10 cellular contexts compared by ENCODE assay signal in the genomic region with DNA sequence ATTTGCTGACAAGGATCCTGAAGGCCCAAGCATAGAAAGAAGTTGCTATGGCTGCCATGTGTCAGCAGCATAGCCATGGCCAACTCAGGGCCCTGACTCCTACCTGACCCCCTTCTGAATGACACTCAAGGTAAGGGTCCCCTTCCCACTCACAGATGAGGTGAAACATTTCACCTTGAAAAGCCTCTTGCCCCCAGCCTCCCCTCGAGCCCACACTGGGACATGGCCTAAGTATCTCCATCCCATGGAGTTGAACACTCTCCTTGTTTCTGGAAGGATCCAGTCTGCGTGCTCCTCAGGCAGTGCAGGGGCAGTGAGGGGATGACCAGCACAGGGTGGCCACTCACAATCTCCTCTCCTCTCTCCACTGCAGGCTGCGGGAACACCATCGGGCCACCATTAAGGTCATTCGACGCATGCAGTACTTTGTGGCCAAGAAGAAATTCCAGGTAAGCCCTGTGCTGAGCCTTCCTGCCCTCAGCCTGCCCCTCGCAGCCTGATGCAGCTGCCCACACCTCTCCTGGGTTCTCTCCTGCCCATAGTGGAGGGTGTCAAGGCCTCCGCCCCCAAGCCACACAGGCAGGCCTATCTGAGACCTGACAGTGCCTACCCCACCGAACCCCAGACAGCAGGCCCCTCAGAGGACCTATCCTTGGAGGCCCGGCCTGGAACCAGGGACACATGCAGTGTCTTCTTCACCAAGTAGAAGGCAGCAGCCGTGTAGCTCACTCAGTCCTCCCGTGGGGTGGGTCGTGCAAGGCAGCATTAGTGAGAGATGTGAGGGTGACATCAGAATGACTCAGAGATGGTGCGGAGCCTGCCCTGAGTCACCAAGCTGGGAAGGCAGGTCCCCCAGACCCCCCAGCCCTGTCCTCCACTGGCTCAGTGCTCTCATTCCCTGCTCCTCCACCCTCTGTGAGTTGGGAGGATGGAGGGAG.
DNase-seq lines count a peak whose midpoint lies in the region; TF ChIP-seq lines count a peak whose summit lies in the region.
"Had no signal": no experiment of that assay in that cellular context is flagged by ENCODE, and none has a peak within 500 bp of the region (broad histone marks: within the 10 kb centered on the region; RNA-seq: fewer than 3 reads in every experiment).

No MANE protein-coding gene starts in this region.

- no peak for TF ChIP-seq CTCF in AG04450 (IDR thresholded peaks at IDR 0.05; ENCODE audit: low read depth, low read length)
- no peak for TF ChIP-seq CTCF in mammary epithelial cell (conservative IDR thresholded peaks at IDR 0.05 in 1 of 2, IDR thresholded peaks at IDR 0.05 in 1 of 2; ENCODE audit: extremely low read depth in 1 of 2, insufficient read depth in 1 of 2, low read depth in 1 of 2, low read length in 2 of 2)
- no peak for TF ChIP-seq CTCF in GM20000 (IDR thresholded peaks at IDR 0.05; ENCODE audit: extremely low read depth, missing control alignments)

- H2BK12ac ChIP-seq in mesenchymal stem cell (ENCODE audit: low read length in 2 of 2), result peak overlapping the region in 1 of 2 experiments; percentile 28

- H3K36me3 ChIP-seq in mammary epithelial cell (ENCODE audit: insufficient read depth, low read length) (no peaks in the 10 kb centered on the region), mesenchymal stem cell (ENCODE audit: control insufficient read depth in 1 of 2, insufficient read depth in 2 of 2, low read depth in 1 of 2, low read length in 2 of 2) (no peaks in the 10 kb centered on the region)
- H3K36me3 ChIP-seq: gastroesophageal sphincter had no signal

- H2BK5ac ChIP-seq in mesenchymal stem cell (ENCODE audit: low read depth, low read length, poor library complexity, severe bottlenecking), result no peak overlapping the region

- no TSS peak for BruUV-seq in mammary epithelial cell (replicated peaks; lab: Mats Ljungman, UMichigan)

- DNase-seq in AG04450 (ENCODE audit: low read depth, low spot score) (peak; percentile 34), LHCN-M2 (ENCODE audit: low read depth) (peak; percentile 74), mammary epithelial cell (peak; percentile 47), mesenchymal stem cell (peak; percentile 89), GM20000 (ENCODE audit: low spot score) (no peak), retina (no peak), iPS-NIHi7 (ENCODE audit: extremely low spot score) (no peak)
- no peak for DNase-seq in central memory CD4-positive, alpha-beta T cell
- DNase-seq: NCI-H2029 treated with DMSO at 0.1 percent for 48 hours had no signal

- no peak overlapping the region for H2AK5ac ChIP-seq in mesenchymal stem cell (ENCODE audit: low read length, severe bottlenecking)

- peaks cover 5% of the 10 kb centered on the region for H3K4me1 ChIP-seq in mammary epithelial cell (ENCODE audit: insufficient read depth, low read length)
- H3K4me1 ChIP-seq in mesenchymal stem cell (ENCODE audit: control insufficient read depth, insufficient read depth, low read depth, low read length), result peaks cover 29% of the 10 kb centered on the region
- H3K4me1 ChIP-seq: gastroesophageal sphincter had no signal

- peak overlapping the region in 1 of 2 experiments; percentile 72 for H3K14ac ChIP-seq in mesenchymal stem cell (ENCODE audit: low read length in 2 of 2)

- peak overlapping the region; percentile 1 for H4K91ac ChIP-seq in mesenchymal stem cell (ENCODE audit: low read length)

- H3K4me3 ChIP-seq in AG04450 (ENCODE audit: low read depth, low read length), result no peak overlapping the region
- H3K4me3 ChIP-seq in mammary epithelial cell (replicated peaks in 1 of 3; ENCODE audit: insufficient read depth in 1 of 3, low read depth in 2 of 3, low read length in 3 of 3), result no peak overlapping the region
- H3K4me3 ChIP-seq in mesenchymal stem cell (ENCODE audit: insufficient read depth in 1 of 2, low read depth in 1 of 2, low read length in 2 of 2), result no peak overlapping the region
- H3K4me3 ChIP-seq: gastroesophageal sphincter had no signal

- 74% methylated on average over 11 of the region's 14 CpGs for WGBS in mammary epithelial cell (ENCODE audit: low coverage, missing lambda C conversion rate)
- WGBS in mesenchymal stem cell, result 65% methylated on average over 14 of the region's 14 CpGs

- no peak overlapping the region for H2BK120ac ChIP-seq in mesenchymal stem cell (ENCODE audit: low read depth, low read length)

- H3K4me2 ChIP-seq in mammary epithelial cell (ENCODE audit: insufficient read depth, low read depth, low read length), result no peak overlapping the region
- no peak overlapping the region for H3K4me2 ChIP-seq in mesenchymal stem cell (ENCODE audit: low read length, poor library complexity, severe bottlenecking)

- CTCF ChIA-PET in AG04450 (lab: Charles Lee) (no interaction called here), mammary epithelial cell (lab: Charles Lee; ENCODE audit: low non-redundant PET) (no interaction called here)

- no peaks in the 10 kb centered on the region for H3K79me1 ChIP-seq in mesenchymal stem cell (replicated peaks; ENCODE audit: low read length, poor library complexity, severe bottlenecking)

- in situ Hi-C loops in mammary epithelial cell (cut with MboI; ENCODE audit: low sequenced_read_pairs in 2 of 2), result no loop called here

- H3K27me3 ChIP-seq in AG04450 (ENCODE audit: control insufficient read depth, insufficient read depth, low read length) (peaks cover 2% of the 10 kb centered on the region), mammary epithelial cell (ENCODE audit: insufficient read depth, low read length) (peaks cover 27% of the 10 kb centered on the region), mesenchymal stem cell (ENCODE audit: control insufficient read depth in 1 of 2, insufficient read depth in 1 of 2, low read length in 2 of 2) (peaks cover 0 to 13% of the 10 kb centered on the region in 2 experiments)
- H3K27me3 ChIP-seq: gastroesophageal sphincter had no signal

- intact Hi-C loops in mammary epithelial cell (cut with micrococcal nuclease), result no loop called here

- H3K9ac ChIP-seq in mammary epithelial cell (ENCODE audit: insufficient read depth, low read length) (no peak overlapping the region), mesenchymal stem cell (ENCODE audit: low read length) (peak overlapping the region; percentile 0)

- H2BK15ac ChIP-seq in mesenchymal stem cell (ENCODE audit: low read depth, poor library complexity, severe bottlenecking), result no peak overlapping the region

- no peaks in the 10 kb centered on the region for H4K20me1 ChIP-seq in mammary epithelial cell (ENCODE audit: insufficient read depth, low read length)

- no peak overlapping the region for H3K23ac ChIP-seq in mesenchymal stem cell (ENCODE audit: low read length in 2 of 2)

- peak overlapping the region; percentile 2 to 13 for H3K18ac ChIP-seq in mesenchymal stem cell (ENCODE audit: low read depth in 1 of 2, low read length in 2 of 2)

- dilution Hi-C loops in mammary epithelial cell (cut with HindIII; ENCODE audit: low sequenced_read_pairs), result loop anchor here (5.0 kb wide), 2 partner anchors 46 to 59 kb away; no protein-coding TSS in a partner anchor

- H3K9me3 ChIP-seq in AG04450 (ENCODE audit: control insufficient read depth, insufficient read depth, low read length), result peaks cover 5% of the 10 kb centered on the region
- no peaks in the 10 kb centered on the region for H3K9me3 ChIP-seq in mammary epithelial cell (replicated peaks; ENCODE audit: insufficient read depth, low read length)
- no peaks in the 10 kb centered on the region for H3K9me3 ChIP-seq in mesenchymal stem cell (ENCODE audit: control insufficient read depth, low read length)
- H3K9me3 ChIP-seq: gastroesophageal sphincter had no signal

- H3K79me2 ChIP-seq in mammary epithelial cell (ENCODE audit: insufficient read depth, low read length), result no peaks in the 10 kb centered on the region

- H2AFZ ChIP-seq in mammary epithelial cell (ENCODE audit: low read depth, low read length), result no peak overlapping the region
- H2AFZ ChIP-seq in mesenchymal stem cell (ENCODE audit: low read depth, low read length), result no peak overlapping the region

- H3K27ac ChIP-seq in AG04450 (ENCODE audit: low read depth, low read length) (peak overlapping the region; percentile 21), mammary epithelial cell (ENCODE audit: insufficient read depth, low read depth, low read length) (no peak overlapping the region), mesenchymal stem cell (ENCODE audit: low read length, poor library complexity, severe bottlenecking) (no peak overlapping the region)
- H3K27ac ChIP-seq: gastroesophageal sphincter had no signal

- no peak overlapping the region for H3K4ac ChIP-seq in mesenchymal stem cell (ENCODE audit: low read depth in 1 of 2, low read length in 2 of 2)

- peak overlapping the region; percentile 51 for H4K8ac ChIP-seq in mesenchymal stem cell (ENCODE audit: low read length)

- POLR2A ChIA-PET in AG04450 (lab: Yijun Ruan, JAX), result no interaction called here

Comparison
In these comparisons a context has a peak if more than half of its experiments do, and no peak if none do; other contexts are left out.
1. DNase-seq: peak in AG04450 (single experiment), LHCN-M2 (single experiment), mammary epithelial cell (single experiment) and mesenchymal stem cell (single experiment); none in GM20000 (single experiment), retina (single experiment), central memory CD4-positive, alpha-beta T cell (single experiment) and iPS-NIHi7 (single experiment).